Comparison of ENCODE assay signal across 12 cellular contexts in genomic region chr4:122688529-122688928, GRCh38. TPM values are rescaled to one million over a fixed set of nuclear protein-coding genes. Genes with fewer than 3 reads are reported as not detected.
DNase-seq lines count a peak whose midpoint lies in the region; ATAC-seq and TF ChIP-seq lines count a peak whose summit lies in the region.
"Had no signal": no experiment of that assay in that cellular context is flagged by ENCODE, and none has a peak within 500 bp of the region (broad histone marks: within the 10 kb centered on the region; RNA-seq: fewer than 3 reads in every experiment).

No MANE protein-coding gene starts in this region.

- no peak overlapping the region for H3K27ac ChIP-seq in AG04450 (ENCODE audit: low read depth, low read length)
- peak overlapping the region; percentile 60; the same call in 1 of the 2 replicates for H3K27ac ChIP-seq in IMR-90 (ENCODE audit: insufficient read depth, low read length)
- peak overlapping the region; percentile 23 for H3K27ac ChIP-seq in mesodermal cell (ENCODE audit: low read depth, low read length, severe bottlenecking)
- H3K27ac ChIP-seq: parathyroid adenoma had no signal

- ATAC-seq in IMR-90 (ENCODE audit: low read depth) (peak; percentile 51), HG02642 (IDR thresholded peaks at IDR 0.05; ENCODE audit: poor library complexity, unreplicated experiment) (no peak), HG02798 (IDR thresholded peaks at IDR 0.05; ENCODE audit: poor library complexity, unreplicated experiment) (no peak), HG02852 (IDR thresholded peaks at IDR 0.05; ENCODE audit: unreplicated experiment) (no peak)

- TF ChIP-seq RAD21 in IMR-90 (IDR thresholded peaks at IDR 0.05; ENCODE audit: low read length), result no peak

- H4K91ac ChIP-seq in IMR-90 (ENCODE audit: insufficient read depth, low read depth, low read length), result peak overlapping the region; percentile 60; the same call in 1 of the 2 replicates

- no peak overlapping the region for H2BK5ac ChIP-seq in IMR-90 (ENCODE audit: low read depth, low read length, poor library complexity, severe bottlenecking)

- H2AFZ ChIP-seq in IMR-90 (replicated peaks; ENCODE audit: low read length, poor library complexity), result peak overlapping the region; percentile 75
- H2AFZ ChIP-seq: parathyroid adenoma had no signal

- TF ChIP-seq CTCF in AG04450 (IDR thresholded peaks at IDR 0.05; ENCODE audit: low read depth, low read length) (no peak), IMR-90 (conservative IDR thresholded peaks at IDR 0.05; ENCODE audit: low read depth, low read length) (no peak)

- H3K14ac ChIP-seq in IMR-90 (replicated peaks; ENCODE audit: low read depth, low read length), result peak overlapping the region; percentile 51

- POLR2A ChIA-PET in AG04450 (lab: Yijun Ruan, JAX), result no interaction called here
- POLR2A ChIA-PET in IMR-90 (lab: Charles Lee; ENCODE audit: unreplicated experiment), result no interaction called here

- H4K20me1 ChIP-seq in IMR-90 (ENCODE audit: insufficient read depth, low read length), result no peaks in the 10 kb centered on the region

- peak overlapping the region; percentile 30 for H3K9ac ChIP-seq in IMR-90 (ENCODE audit: low read depth, low read length)
- H3K9ac ChIP-seq: parathyroid adenoma had no signal

- H2AK9ac ChIP-seq in IMR-90 (replicated peaks; ENCODE audit: low read depth, low read length, poor library complexity), result peak overlapping the region; percentile 66

- no peak for TF ChIP-seq POLR2A in IMR-90 (IDR thresholded peaks at IDR 0.05; ENCODE audit: low read depth, low read length)

- no peaks in the 10 kb centered on the region for H3K79me1 ChIP-seq in IMR-90 (ENCODE audit: low read depth in 1 of 2, low read length in 2 of 2)

- H3K4me1 ChIP-seq in IMR-90 (ENCODE audit: control insufficient read depth, insufficient read depth, low read length) (peaks cover 2% of the 10 kb centered on the region; the same call in 1 of the 2 replicates), mesodermal cell (ENCODE audit: control insufficient read depth, insufficient read depth, low read length, poor library complexity, severe bottlenecking) (peaks cover 21% of the 10 kb centered on the region)
- H3K4me1 ChIP-seq: parathyroid adenoma had no signal

- H3K56ac ChIP-seq in IMR-90 (ENCODE audit: extremely low read depth, insufficient read depth, low read length), result peak overlapping the region; percentile 31; the same call in 1 of the 2 replicates

- H3K4ac ChIP-seq in IMR-90 (ENCODE audit: low read depth, low read length), result peak overlapping the region; percentile 44

- CTCF ChIA-PET in AG04450 (lab: Charles Lee), result interaction anchor here (0.9 kb wide), 1 partner anchor 226 kb away, joined by 3 read pairs; no protein-coding TSS in a partner anchor
- CTCF ChIA-PET in IMR-90 (lab: Yijun Ruan, JAX), result interaction anchor here (0.6 to 0.9 kb wide), 2 partner anchors 57 to 111 kb away, joined by 3 to 4 read pairs; no protein-coding TSS in a partner anchor

- H4K5ac ChIP-seq in IMR-90 (ENCODE audit: low read depth, low read length), result no peak overlapping the region; the same call in 1 of the 2 replicates

- H2BK15ac ChIP-seq in IMR-90 (ENCODE audit: low read depth, low read length), result peak overlapping the region; percentile 39; the same call in 1 of the 3 replicates

- peak overlapping the region; percentile 50; the same call in 1 of the 2 replicates for H2BK20ac ChIP-seq in IMR-90 (ENCODE audit: low read depth, low read length)

- in situ Hi-C loops in IMR-90 (cut with MboI; ENCODE audit: low sequenced_read_pairs), result no loop called here

- intact Hi-C loops in IMR-90 (cut with micrococcal nuclease), result no loop called here

- DNase-seq in AG04450 (ENCODE audit: low read depth, low spot score) (no peak), IMR-90 (peak; percentile 20), dermis blood vessel endothelial cell (peak; percentile 41), NCI-H2081 treated with DMSO at 0.1 percent for 48 hours (lab: John Stamatoyannopoulos, UW) (no peak)
- DNase-seq: activated CD4-positive, CD25-positive, alpha-beta regulatory T cell treated with anti-CD3 and anti-CD28 coated beads, Interleukin-2, amount 50 U/mL, for 72 hours; activated effector memory CD4-positive, alpha-beta T cell treated with anti-CD3 and anti-CD28 coated beads, Interleukin-2, amount 50 U/mL, for 16 hours; stimulated activated CD4-positive, alpha-beta T cell treated with anti-CD3 and anti-CD28 coated beads, Interleukin-2, amount 100 ng/mL, for 24 hours had no signal

- BruUV-seq in IMR-90 (replicated peaks; lab: Mats Ljungman, UMichigan), result no TSS peak

- H3K36me3 ChIP-seq in IMR-90 (ENCODE audit: control insufficient read depth, insufficient read depth, low read length) (no peaks in the 10 kb centered on the region), mesodermal cell (ENCODE audit: control insufficient read depth, insufficient read depth, low read length) (no peaks in the 10 kb centered on the region)

- H4K8ac ChIP-seq in IMR-90 (ENCODE audit: low read depth in 2 of 2, low read length in 2 of 2), result peak overlapping the region; percentile 36 to 89; a peak in 3 of 4 replicates

- peak overlapping the region; percentile 78 for H2BK120ac ChIP-seq in IMR-90 (ENCODE audit: low read depth, low read length)

- dilution Hi-C loops in IMR-90 (cut with HindIII; ENCODE audit: low sequenced_read_pairs, unreplicated experiment), result no loop called here

- H3K18ac ChIP-seq in IMR-90 (ENCODE audit: low read depth, low read length), result 0 out of 2 replicates have a peak overlapping the region, but pooled peaks have one; percentile 45

- H3K23ac ChIP-seq in IMR-90 (ENCODE audit: low read depth, low read length), result peak overlapping the region; percentile 62; the same call in 1 of the 2 replicates

- H3K9me3 ChIP-seq in AG04450 (ENCODE audit: control insufficient read depth, insufficient read depth, low read length) (no peaks in the 10 kb centered on the region; the same call in 1 of the 2 replicates), IMR-90 (ENCODE audit: control insufficient read depth, insufficient read depth, low read length) (no peaks in the 10 kb centered on the region), mesodermal cell (ENCODE audit: control insufficient read depth, low read length) (peaks cover 5% of the 10 kb centered on the region)

- H3K27me3 ChIP-seq in AG04450 (ENCODE audit: control insufficient read depth, insufficient read depth, low read length), result no peaks in the 10 kb centered on the region
- H3K27me3 ChIP-seq in IMR-90 (ENCODE audit: control insufficient read depth, insufficient read depth, low read length), result no peaks in the 10 kb centered on the region

- H3K4me3 ChIP-seq in AG04450 (ENCODE audit: low read depth, low read length), result peak overlapping the region; percentile 11
- H3K4me3 ChIP-seq in IMR-90 (ENCODE audit: insufficient read depth, low read depth, low read length), result no peak overlapping the region; the same call in 1 of the 2 replicates
- H3K4me3 ChIP-seq in mesodermal cell (ENCODE audit: extremely low read depth, insufficient read depth, low read length, poor library complexity, severe bottlenecking), result no peak overlapping the region

- peak overlapping the region; percentile 86 for H3K4me2 ChIP-seq in IMR-90 (ENCODE audit: low read depth, low read length)

- no peaks in the 10 kb centered on the region for H3K9me1 ChIP-seq in IMR-90 (ENCODE audit: insufficient read depth, low read length)

- WGBS in IMR-90 (ENCODE audit: extremely low coverage in 2 of 2, insufficient read length in 1 of 2), 2 experiments, result no CpG with 5 or more reads among the region's 7 CpGs
- WGBS in mesodermal cell (ENCODE audit: insufficient coverage in 2 of 2), 2 experiments, result 91 to 100% methylated on average over 3 to 6 of the region's 7 CpGs

- H2AK5ac ChIP-seq in IMR-90 (ENCODE audit: low read depth, low read length), result no peak overlapping the region

TF ChIP-seq in IMR-90, 13 proteins besides CTCF, POLR2A, EP300 and RAD21 (continues in another document):
- TF ChIP-seq CHD1 (IDR thresholded peaks at IDR 0.05; ENCODE audit: low read depth, low read length) (no peak), NFE2L2 (IDR thresholded peaks at IDR 0.05; ENCODE audit: low read depth, low read length) (no peak), BHLHE40 (IDR thresholded peaks at IDR 0.05; ENCODE audit: low read depth, low read length) (no peak), RFX5 (IDR thresholded peaks at IDR 0.05; ENCODE audit: low read depth, low read length) (no peak), MAFK (IDR thresholded peaks at IDR 0.05; ENCODE audit: low read depth, low read length) (no peak), FOS (IDR thresholded peaks at IDR 0.05; ENCODE audit: low read depth, low read length) (no peak), USF2 (IDR thresholded peaks at IDR 0.05; ENCODE audit: low read depth, low read length) (no peak), SMC3 (IDR thresholded peaks at IDR 0.05; ENCODE audit: low read depth, low read length) (no peak), MAZ (IDR thresholded peaks at IDR 0.05; ENCODE audit: borderline replicate concordance, low read depth, low read length) (no peak), CEBPB (IDR thresholded peaks at IDR 0.05; ENCODE audit: low read depth, low read length) (no peak), ELK1 (IDR thresholded peaks at IDR 0.05; ENCODE audit: borderline replicate concordance, low read depth, low read length) (no peak)

RNA-seq across cellular contexts. Expression of gene BBS12, which starts 44.0 kb away (rescaled TPM):
- 2.2 and 3.2 TPM in 2 replicates for polyA plus RNA-seq in AG04450 (2011; rRNA removed)
- 2.2 and 3.3 TPM in 2 replicates for polyA minus RNA-seq in AG04450 (2011; rRNA and poly(A)+ RNA removed)
- total RNA-seq in IMR-90 (2012; rRNA removed), result 5.0 and 5.9 TPM in 2 replicates
- 0.87 and 1.1 TPM in 2 replicates for polyA plus RNA-seq in IMR-90 (2012; rRNA removed)
- 0.27 and 0.43 TPM in 2 replicates for polyA plus RNA-seq in IMR-90 (2012; cell fraction: cytosol; rRNA removed)
- 0.04 and 0.46 TPM in 2 replicates for polyA plus RNA-seq in IMR-90 (2012; cell fraction: nucleus; rRNA removed; ENCODE audit: low replicate concordance)
- total RNA-seq in dermis blood vessel endothelial cell, result 5.2 and 6.0 TPM in 2 replicates
- polyA plus RNA-seq in mesodermal cell (2013, experiment 1 of 2), result 6.5 TPM
- polyA plus RNA-seq in mesodermal cell (2013, experiment 2 of 2), result 7.5 TPM

Comparison
In these comparisons a context has a peak if more than half of its experiments do, and no peak if none do; other contexts are left out.
1. DNase-seq: peak in IMR-90 (single experiment) and dermis blood vessel endothelial cell (single experiment); none in AG04450 (single experiment) and NCI-H2081 treated with DMSO at 0.1 percent for 48 hours (single experiment).